Comparison of ENCODE assay signal across 1 cellular context in the genomic region with DNA sequence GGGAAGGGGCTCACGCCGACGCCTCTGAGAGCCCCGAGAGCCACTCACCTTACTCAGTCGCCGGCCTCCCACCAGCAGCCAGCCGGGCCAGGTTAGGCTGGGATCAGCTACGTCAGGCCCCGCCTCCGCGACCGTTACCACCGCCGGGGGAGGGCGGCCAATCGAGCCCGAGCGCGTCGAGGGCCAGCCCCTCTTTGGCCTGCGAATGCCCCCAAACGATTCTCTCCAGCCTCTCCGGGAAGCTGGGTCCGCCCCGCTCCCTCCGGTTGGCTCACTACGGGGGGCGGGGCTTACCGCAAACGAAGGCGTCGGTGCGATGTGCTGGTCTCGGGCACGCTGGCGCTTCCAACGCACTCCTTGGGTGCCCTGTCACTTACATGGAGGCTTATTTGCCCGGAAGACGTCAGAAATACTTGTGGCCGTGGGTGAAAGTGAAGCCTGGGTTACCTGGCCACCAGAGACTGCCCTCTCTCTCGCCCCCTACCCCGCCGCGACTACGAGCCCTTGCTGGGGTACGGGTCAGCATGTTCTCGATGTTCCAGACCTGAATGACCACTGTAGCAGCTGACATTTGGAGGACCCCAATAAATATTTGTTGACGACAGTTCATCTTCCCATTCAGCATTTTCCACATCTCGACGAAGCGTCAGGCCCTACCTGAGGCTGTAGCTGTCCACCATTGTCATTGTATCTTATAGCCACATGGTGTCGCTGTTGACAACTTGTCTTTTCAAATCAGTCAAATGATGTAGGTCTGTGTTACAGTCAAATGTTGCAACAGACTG.
TF ChIP-seq lines count a peak whose summit lies in the region.

A gene with protein sequence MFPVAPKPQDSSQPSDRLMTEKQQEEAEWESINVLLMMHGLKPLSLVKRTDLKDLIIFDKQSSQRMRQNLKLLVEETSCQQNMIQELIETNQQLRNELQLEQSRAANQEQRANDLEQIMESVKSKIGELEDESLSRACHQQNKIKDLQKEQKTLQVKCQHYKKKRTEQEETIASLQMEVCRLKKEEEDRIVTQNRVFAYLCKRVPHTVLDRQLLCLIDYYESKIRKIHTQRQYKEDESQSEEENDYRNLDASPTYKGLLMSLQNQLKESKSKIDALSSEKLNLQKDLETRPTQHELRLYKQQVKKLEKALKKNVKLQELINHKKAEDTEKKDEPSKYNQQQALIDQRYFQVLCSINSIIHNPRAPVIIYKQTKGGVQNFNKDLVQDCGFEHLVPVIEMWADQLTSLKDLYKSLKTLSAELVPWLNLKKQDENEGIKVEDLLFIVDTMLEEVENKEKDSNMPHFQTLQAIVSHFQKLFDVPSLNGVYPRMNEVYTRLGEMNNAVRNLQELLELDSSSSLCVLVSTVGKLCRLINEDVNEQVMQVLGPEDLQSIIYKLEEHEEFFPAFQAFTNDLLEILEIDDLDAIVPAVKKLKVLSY (minus strand): TSS at position 111 of the 785 bp plus-strand sequence. CDS start 21,333 bp downstream, outside the sequence.

TF ChIP-seq in HepG2, 621 proteins besides CTCF, POLR2A, EP300 and RAD21 (continued from another document and continues in another):
- TF ChIP-seq ZBTB38 (CRISPR knock-in tag; IDR thresholded peaks at IDR 0.05) (peak; percentile 82), PCBP1 (IDR thresholded peaks at IDR 0.05; ENCODE audit: borderline replicate concordance, low read depth, low read length) (0 out of 2 replicates have a peak, but pooled peaks have one; percentile 61), ZNF615 (CRISPR knock-in tag; IDR thresholded peaks at IDR 0.05; ENCODE audit: borderline replicate concordance) (no peak; the same call in 1 of the 2 replicates), ZFP41 (CRISPR knock-in tag; IDR thresholded peaks at IDR 0.05; ENCODE audit: borderline replicate concordance) (peak; percentile 94), ZNF496 (CRISPR knock-in tag; IDR thresholded peaks at IDR 0.05; ENCODE audit: insufficient replicate concordance) (no peak), REXO4 (CRISPR knock-in tag; IDR thresholded peaks at IDR 0.05; ENCODE audit: borderline replicate concordance) (peak; percentile 50; the same call in 1 of the 2 replicates), POLR2AphosphoS5 (IDR thresholded peaks at IDR 0.05; ENCODE audit: low read depth, low read length) (peak; percentile 73), ZNF883 (CRISPR knock-in tag; IDR thresholded peaks at IDR 0.05; ENCODE audit: not compliant biosample characterization) (no peak), PTBP1 (IDR thresholded peaks at IDR 0.05; ENCODE audit: low read depth, low read length, poor library complexity, severe bottlenecking) (no peak), U2AF2 (IDR thresholded peaks at IDR 0.05; ENCODE audit: low read depth, low read length) (no peak), ESRRA (CRISPR knock-in tag; IDR thresholded peaks at IDR 0.05; ENCODE audit: low read depth) (no peak), ZNF788 (CRISPR knock-in tag; IDR thresholded peaks at IDR 0.05; ENCODE audit: borderline replicate concordance) (peak; percentile 56; the same call in 1 of the 2 replicates), NR2F6 (IDR thresholded peaks at IDR 0.05) (no peak), NR2F6 (CRISPR knock-in tag; IDR thresholded peaks at IDR 0.05) (0 out of 2 replicates have a peak, but pooled peaks have one; percentile 39), ZNF292 (CRISPR knock-in tag; IDR thresholded peaks at IDR 0.05; ENCODE audit: borderline replicate concordance, low read depth) (no peak; the same call in 1 of the 2 replicates), MED1 (CRISPR knock-in tag; IDR thresholded peaks at IDR 0.05) (peak; percentile 61), THAP11 (CRISPR knock-in tag; IDR thresholded peaks at IDR 0.05) (no peak; the same call in 1 of the 2 replicates), TOPORS (CRISPR knock-in tag; IDR thresholded peaks at IDR 0.05) (no peak), STAG1 (CRISPR knock-in tag; IDR thresholded peaks at IDR 0.05) (peak; percentile 96)
- TF ChIP-seq, protein P1, sequence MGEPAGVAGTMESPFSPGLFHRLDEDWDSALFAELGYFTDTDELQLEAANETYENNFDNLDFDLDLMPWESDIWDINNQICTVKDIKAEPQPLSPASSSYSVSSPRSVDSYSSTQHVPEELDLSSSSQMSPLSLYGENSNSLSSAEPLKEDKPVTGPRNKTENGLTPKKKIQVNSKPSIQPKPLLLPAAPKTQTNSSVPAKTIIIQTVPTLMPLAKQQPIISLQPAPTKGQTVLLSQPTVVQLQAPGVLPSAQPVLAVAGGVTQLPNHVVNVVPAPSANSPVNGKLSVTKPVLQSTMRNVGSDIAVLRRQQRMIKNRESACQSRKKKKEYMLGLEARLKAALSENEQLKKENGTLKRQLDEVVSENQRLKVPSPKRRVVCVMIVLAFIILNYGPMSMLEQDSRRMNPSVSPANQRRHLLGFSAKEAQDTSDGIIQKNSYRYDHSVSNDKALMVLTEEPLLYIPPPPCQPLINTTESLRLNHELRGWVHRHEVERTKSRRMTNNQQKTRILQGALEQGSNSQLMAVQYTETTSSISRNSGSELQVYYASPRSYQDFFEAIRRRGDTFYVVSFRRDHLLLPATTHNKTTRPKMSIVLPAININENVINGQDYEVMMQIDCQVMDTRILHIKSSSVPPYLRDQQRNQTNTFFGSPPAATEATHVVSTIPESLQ (CRISPR knock-in tag; conservative IDR thresholded peaks at IDR 0.05) = peak; percentile 22; the same call in 1 of the 2 replicates
- TF ChIP-seq, protein P2, sequence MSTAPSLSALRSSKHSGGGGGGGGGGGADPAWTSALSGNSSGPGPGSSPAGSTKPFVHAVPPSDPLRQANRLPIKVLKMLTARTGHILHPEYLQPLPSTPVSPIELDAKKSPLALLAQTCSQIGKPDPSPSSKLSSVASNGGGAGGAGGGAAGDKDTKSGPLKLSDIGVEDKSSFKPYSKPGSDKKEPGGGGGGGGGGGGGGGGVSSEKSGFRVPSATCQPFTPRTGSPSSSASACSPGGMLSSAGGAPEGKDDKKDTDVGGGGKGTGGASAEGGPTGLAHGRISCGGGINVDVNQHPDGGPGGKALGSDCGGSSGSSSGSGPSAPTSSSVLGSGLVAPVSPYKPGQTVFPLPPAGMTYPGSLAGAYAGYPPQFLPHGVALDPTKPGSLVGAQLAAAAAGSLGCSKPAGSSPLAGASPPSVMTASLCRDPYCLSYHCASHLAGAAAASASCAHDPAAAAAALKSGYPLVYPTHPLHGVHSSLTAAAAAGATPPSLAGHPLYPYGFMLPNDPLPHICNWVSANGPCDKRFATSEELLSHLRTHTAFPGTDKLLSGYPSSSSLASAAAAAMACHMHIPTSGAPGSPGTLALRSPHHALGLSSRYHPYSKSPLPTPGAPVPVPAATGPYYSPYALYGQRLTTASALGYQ (CRISPR knock-in tag; IDR thresholded peaks at IDR 0.05) = peak; percentile 33; the same call in 1 of the 2 replicates
- TF ChIP-seq, protein P3, sequence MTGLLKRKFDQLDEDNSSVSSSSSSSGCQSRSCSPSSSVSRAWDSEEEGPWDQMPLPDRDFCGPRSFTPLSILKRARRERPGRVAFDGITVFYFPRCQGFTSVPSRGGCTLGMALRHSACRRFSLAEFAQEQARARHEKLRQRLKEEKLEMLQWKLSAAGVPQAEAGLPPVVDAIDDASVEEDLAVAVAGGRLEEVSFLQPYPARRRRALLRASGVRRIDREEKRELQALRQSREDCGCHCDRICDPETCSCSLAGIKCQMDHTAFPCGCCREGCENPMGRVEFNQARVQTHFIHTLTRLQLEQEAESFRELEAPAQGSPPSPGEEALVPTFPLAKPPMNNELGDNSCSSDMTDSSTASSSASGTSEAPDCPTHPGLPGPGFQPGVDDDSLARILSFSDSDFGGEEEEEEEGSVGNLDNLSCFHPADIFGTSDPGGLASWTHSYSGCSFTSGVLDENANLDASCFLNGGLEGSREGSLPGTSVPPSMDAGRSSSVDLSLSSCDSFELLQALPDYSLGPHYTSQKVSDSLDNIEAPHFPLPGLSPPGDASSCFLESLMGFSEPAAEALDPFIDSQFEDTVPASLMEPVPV (CRISPR knock-in tag; IDR thresholded peaks at IDR 0.05) = peak; percentile 93
- TF ChIP-seq, protein P4, sequence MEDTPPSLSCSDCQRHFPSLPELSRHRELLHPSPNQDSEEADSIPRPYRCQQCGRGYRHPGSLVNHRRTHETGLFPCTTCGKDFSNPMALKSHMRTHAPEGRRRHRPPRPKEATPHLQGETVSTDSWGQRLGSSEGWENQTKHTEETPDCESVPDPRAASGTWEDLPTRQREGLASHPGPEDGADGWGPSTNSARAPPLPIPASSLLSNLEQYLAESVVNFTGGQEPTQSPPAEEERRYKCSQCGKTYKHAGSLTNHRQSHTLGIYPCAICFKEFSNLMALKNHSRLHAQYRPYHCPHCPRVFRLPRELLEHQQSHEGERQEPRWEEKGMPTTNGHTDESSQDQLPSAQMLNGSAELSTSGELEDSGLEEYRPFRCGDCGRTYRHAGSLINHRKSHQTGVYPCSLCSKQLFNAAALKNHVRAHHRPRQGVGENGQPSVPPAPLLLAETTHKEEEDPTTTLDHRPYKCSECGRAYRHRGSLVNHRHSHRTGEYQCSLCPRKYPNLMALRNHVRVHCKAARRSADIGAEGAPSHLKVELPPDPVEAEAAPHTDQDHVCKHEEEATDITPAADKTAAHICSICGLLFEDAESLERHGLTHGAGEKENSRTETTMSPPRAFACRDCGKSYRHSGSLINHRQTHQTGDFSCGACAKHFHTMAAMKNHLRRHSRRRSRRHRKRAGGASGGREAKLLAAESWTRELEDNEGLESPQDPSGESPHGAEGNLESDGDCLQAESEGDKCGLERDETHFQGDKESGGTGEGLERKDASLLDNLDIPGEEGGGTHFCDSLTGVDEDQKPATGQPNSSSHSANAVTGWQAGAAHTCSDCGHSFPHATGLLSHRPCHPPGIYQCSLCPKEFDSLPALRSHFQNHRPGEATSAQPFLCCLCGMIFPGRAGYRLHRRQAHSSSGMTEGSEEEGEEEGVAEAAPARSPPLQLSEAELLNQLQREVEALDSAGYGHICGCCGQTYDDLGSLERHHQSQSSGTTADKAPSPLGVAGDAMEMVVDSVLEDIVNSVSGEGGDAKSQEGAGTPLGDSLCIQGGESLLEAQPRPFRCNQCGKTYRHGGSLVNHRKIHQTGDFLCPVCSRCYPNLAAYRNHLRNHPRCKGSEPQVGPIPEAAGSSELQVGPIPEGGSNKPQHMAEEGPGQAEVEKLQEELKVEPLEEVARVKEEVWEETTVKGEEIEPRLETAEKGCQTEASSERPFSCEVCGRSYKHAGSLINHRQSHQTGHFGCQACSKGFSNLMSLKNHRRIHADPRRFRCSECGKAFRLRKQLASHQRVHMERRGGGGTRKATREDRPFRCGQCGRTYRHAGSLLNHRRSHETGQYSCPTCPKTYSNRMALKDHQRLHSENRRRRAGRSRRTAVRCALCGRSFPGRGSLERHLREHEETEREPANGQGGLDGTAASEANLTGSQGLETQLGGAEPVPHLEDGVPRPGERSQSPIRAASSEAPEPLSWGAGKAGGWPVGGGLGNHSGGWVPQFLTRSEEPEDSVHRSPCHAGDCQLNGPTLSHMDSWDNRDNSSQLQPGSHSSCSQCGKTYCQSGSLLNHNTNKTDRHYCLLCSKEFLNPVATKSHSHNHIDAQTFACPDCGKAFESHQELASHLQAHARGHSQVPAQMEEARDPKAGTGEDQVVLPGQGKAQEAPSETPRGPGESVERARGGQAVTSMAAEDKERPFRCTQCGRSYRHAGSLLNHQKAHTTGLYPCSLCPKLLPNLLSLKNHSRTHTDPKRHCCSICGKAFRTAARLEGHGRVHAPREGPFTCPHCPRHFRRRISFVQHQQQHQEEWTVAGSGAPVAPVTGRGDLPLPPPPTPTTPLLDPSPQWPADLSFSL (CRISPR knock-in tag; IDR thresholded peaks at IDR 0.05) = no peak
- TF ChIP-seq, protein P5, sequence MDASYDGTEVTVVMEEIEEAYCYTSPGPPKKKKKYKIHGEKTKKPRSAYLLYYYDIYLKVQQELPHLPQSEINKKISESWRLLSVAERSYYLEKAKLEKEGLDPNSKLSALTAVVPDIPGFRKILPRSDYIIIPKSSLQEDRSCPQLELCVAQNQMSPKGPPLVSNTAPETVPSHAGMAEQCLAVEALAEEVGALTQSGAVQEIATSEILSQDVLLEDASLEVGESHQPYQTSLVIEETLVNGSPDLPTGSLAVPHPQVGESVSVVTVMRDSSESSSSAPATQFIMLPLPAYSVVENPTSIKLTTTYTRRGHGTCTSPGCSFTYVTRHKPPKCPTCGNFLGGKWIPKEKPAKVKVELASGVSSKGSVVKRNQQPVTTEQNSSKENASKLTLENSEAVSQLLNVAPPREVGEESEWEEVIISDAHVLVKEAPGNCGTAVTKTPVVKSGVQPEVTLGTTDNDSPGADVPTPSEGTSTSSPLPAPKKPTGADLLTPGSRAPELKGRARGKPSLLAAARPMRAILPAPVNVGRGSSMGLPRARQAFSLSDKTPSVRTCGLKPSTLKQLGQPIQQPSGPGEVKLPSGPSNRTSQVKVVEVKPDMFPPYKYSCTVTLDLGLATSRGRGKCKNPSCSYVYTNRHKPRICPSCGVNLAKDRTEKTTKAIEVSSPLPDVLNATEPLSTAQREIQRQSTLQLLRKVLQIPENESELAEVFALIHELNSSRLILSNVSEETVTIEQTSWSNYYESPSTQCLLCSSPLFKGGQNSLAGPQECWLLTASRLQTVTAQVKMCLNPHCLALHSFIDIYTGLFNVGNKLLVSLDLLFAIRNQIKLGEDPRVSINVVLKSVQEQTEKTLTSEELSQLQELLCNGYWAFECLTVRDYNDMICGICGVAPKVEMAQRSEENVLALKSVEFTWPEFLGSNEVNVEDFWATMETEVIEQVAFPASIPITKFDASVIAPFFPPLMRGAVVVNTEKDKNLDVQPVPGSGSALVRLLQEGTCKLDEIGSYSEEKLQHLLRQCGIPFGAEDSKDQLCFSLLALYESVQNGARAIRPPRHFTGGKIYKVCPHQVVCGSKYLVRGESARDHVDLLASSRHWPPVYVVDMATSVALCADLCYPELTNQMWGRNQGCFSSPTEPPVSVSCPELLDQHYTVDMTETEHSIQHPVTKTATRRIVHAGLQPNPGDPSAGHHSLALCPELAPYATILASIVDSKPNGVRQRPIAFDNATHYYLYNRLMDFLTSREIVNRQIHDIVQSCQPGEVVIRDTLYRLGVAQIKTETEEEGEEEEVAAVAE (CRISPR knock-in tag; IDR thresholded peaks at IDR 0.05; ENCODE audit: borderline replicate concordance) = no peak; the same call in 1 of the 2 replicates
- TF ChIP-seq, protein P6, sequence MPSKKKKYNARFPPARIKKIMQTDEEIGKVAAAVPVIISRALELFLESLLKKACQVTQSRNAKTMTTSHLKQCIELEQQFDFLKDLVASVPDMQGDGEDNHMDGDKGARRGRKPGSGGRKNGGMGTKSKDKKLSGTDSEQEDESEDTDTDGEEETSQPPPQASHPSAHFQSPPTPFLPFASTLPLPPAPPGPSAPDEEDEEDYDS (CRISPR knock-in tag; IDR thresholded peaks at IDR 0.05) = peak; percentile 46
- TF ChIP-seq, protein P7, sequence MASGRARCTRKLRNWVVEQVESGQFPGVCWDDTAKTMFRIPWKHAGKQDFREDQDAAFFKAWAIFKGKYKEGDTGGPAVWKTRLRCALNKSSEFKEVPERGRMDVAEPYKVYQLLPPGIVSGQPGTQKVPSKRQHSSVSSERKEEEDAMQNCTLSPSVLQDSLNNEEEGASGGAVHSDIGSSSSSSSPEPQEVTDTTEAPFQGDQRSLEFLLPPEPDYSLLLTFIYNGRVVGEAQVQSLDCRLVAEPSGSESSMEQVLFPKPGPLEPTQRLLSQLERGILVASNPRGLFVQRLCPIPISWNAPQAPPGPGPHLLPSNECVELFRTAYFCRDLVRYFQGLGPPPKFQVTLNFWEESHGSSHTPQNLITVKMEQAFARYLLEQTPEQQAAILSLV (CRISPR knock-in tag; IDR thresholded peaks at IDR 0.05; ENCODE audit: borderline replicate concordance) = peak; percentile 42; the same call in 1 of the 2 replicates
